ENCODE assay signal across 8 cellular contexts in the genomic region with DNA sequence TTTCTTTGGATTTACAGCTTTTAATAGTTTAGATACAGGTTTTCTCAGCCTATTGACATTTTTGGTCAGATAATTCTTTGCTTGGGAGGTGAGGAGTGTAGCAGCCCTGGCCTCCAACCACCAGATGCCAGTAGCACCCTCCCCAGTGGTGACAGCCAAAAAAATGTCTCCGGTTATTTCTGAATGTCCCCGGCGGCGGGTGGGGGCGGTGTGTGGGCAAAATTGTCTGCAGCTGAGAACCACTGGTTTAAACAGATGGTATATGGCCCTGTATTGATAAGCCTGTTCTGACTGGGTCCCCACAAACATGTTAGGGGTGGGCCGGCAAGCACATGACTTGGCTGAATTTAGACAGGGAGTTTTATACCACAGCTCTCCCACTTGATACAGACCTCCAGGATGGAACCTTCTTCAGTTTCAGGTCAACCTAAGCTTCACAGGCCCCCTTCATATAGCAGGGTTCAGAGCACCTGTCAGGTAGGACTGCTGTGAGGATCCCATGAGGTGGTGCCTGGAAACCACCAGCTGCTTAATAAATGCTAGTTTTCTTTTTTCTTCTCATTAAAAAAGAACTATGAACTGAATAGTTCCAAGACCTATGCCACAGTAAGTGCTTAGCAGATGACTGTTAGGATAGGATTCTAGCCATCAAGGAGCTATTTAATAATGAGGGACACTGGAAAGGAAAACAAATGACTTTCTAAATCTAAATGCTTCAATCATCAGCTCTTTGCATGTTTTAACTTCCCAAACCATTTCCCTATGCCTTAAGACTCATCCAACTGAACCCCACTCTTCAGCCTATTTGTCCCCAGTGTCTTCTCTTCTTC. TPM values are rescaled to one million over a fixed set of nuclear protein-coding genes. Genes with fewer than 3 reads are reported as not detected.
A peak's percentile ranks its signal among the peaks of the same experiment; 100 is the strongest.
DNase-seq lines count a peak whose midpoint lies in the region; ATAC-seq, FAIRE-seq and TF ChIP-seq lines count a peak whose summit lies in the region.

No MANE protein-coding gene starts in this region.

- no peak overlapping the region for H3K4me3 ChIP-seq in bronchial epithelial cell (ENCODE audit: low read depth, low read length)

- peaks cover 11% of the 10 kb centered on the region for H3K36me3 Mint-ChIP-seq in progenitor cell of endocrine pancreas (ENCODE audit: insufficient read depth)

- peaks cover 12% of the 10 kb centered on the region for H3K4me1 Mint-ChIP-seq in progenitor cell of endocrine pancreas (ENCODE audit: low read depth)

- H3K9me3 Mint-ChIP-seq in progenitor cell of endocrine pancreas (ENCODE audit: low read depth): peaks cover 4% of the 10 kb centered on the region

- FAIRE-seq in bronchial epithelial cell (lab: Jason Lieb, UNC): no peak

- DNase-seq in T-helper 22 cell (ENCODE audit: low read depth): peak; percentile 46
- DNase-seq in bronchial epithelial cell (ENCODE audit: low read depth): no peak
- DNase-seq in progenitor cell of endocrine pancreas (ENCODE audit: low spot score, unreplicated experiment): no peak
- DNase-seq in head of caudate nucleus: no peak
- no peak for DNase-seq in AG08395 (ENCODE audit: low spot score)
- no peak for DNase-seq in NCI-H345 (lab: John Stamatoyannopoulos, UW)

- H3K27ac Mint-ChIP-seq in progenitor cell of endocrine pancreas: peak overlapping the region; percentile 45

- no peak overlapping the region for H3K4me3 Mint-ChIP-seq in progenitor cell of endocrine pancreas (ENCODE audit: low read depth)

- intact Hi-C loops in head of caudate nucleus (cut with DNase I): no loop called here

- H3K27me3 Mint-ChIP-seq in progenitor cell of endocrine pancreas: no peaks in the 10 kb centered on the region

- peak; percentile 18 for TF ChIP-seq CTCF in bronchial epithelial cell (IDR thresholded peaks at IDR 0.05; ENCODE audit: insufficient read depth, low read length, severe bottlenecking)
- TF ChIP-seq CTCF in progenitor cell of endocrine pancreas (IDR thresholded peaks at IDR 0.05; ENCODE audit: unreplicated experiment): peak; percentile 29

- no peaks in the 10 kb centered on the region for H3K36me3 ChIP-seq in bronchial epithelial cell (ENCODE audit: control insufficient read depth, insufficient read depth, low read length)

- ATAC-seq in GM18867 (IDR thresholded peaks at IDR 0.05; ENCODE audit: unreplicated experiment): peak; percentile 93
- peak; percentile 87 for ATAC-seq in HG03045 (IDR thresholded peaks at IDR 0.05; ENCODE audit: unreplicated experiment)

- H3K27me3 ChIP-seq in bronchial epithelial cell (ENCODE audit: control insufficient read depth, insufficient read depth, low read length): no peaks in the 10 kb centered on the region

RNA-seq across cellular contexts. Expression of a gene that starts 18.1 kb away (rescaled TPM):
- 6.0 and 6.3 TPM in 2 replicates for total RNA-seq in bronchial epithelial cell
- total RNA-seq in progenitor cell of endocrine pancreas: 22.8 and 25.9 TPM in 2 replicates
